ENCODE assay signal across 9 cellular contexts in the genomic region with DNA sequence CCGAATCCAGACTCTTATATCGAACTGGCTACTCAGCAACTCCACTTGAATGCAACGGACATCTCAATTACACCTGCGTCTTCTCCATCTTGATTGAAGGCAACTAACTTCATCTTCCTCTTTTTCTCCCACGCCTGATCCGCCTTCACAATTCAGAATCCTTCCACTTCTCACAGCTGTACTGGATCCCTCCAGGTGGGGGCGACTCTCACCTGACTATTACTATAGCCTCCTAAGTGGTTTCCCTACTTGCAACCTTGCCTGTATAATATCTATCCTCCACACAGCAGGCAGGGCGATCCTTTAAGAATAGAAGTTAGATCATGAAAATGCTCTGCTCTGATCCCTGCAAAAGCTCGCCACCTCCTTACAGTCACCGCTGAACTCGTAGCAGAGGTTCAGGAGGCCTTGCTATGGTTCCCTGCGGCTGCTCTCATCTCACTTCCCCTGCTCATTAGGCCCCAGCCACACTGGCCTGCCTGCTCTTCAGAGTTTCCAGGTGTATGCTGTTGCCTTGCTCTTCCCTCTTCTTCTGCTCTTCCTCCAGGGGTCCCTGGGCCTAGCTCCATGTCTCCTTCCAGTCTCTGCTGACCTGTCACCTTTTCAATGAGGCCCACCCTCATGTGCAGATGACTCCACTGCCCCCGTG. TPM values are rescaled to one million over a fixed set of nuclear protein-coding genes. Genes with fewer than 3 reads are reported as not detected.
DNase-seq lines count a peak whose midpoint lies in the region; ATAC-seq and TF ChIP-seq lines count a peak whose summit lies in the region.
"Had no signal": no experiment of that assay in that cellular context is flagged by ENCODE, and none has a peak within 500 bp of the region (broad histone marks: within the 10 kb centered on the region; RNA-seq: fewer than 3 reads in every experiment).

No MANE protein-coding gene starts in this region.

- WGBS in tibial nerve, 2 donors, result 86 to 89% methylated on average over 13 of the region's 13 CpGs

- H3K27me3 ChIP-seq in OCI-LY3 (ENCODE audit: low read depth, low read length) (no peaks in the 10 kb centered on the region), tibial nerve (no peaks in the 10 kb centered on the region)

- peak overlapping the region; percentile 78 for H2AFZ ChIP-seq in OCI-LY3 (ENCODE audit: low read depth, low read length)

- POLR2A ChIA-PET in RWPE1 (lab: Yijun Ruan, JAX; ENCODE audit: low non-redundant PET), result no interaction called here

- H3K4me1 ChIP-seq in OCI-LY3 (ENCODE audit: low read length), result peaks cover 26% of the 10 kb centered on the region
- peaks cover 0 to 4% (median 0%) of the 10 kb centered on the region in 4 donors for H3K4me1 ChIP-seq in tibial nerve

- H4K20me1 ChIP-seq in OCI-LY3 (ENCODE audit: insufficient read depth, low read length), result no peaks in the 10 kb centered on the region

- peak; percentile 34 to 43 for DNase-seq in AML-193 (lab: John Stamatoyannopoulos, UW)
- no peak for DNase-seq in epithelial cell of proximal tubule (ENCODE audit: low read depth)
- no peak for DNase-seq in RWPE1 (ENCODE audit: low spot score)
- DNase-seq in tibial nerve (ENCODE audit: low spot score in 2 of 2), result no peak
- DNase-seq: retina had no signal

- H3K9me3 ChIP-seq in OCI-LY3 (ENCODE audit: insufficient read depth, low read length) (no peaks in the 10 kb centered on the region), tibial nerve (no peaks in the 10 kb centered on the region)

- TF ChIP-seq EP300 in tibial nerve (IDR thresholded peaks at IDR 0.05), result no peak

- H3K79me2 ChIP-seq in OCI-LY3 (ENCODE audit: low read length), result no peaks in the 10 kb centered on the region

- peak overlapping the region; percentile 7 for H3K27ac ChIP-seq in OCI-LY3 (ENCODE audit: low read length)
- no peak overlapping the region for H3K27ac ChIP-seq in RWPE1
- H3K27ac ChIP-seq in tibial nerve, result no peak overlapping the region

- no peak for TF ChIP-seq POLR2A in tibial nerve (IDR thresholded peaks at IDR 0.05)

- TF ChIP-seq CTCF in GM12872 (IDR thresholded peaks at IDR 0.05; ENCODE audit: insufficient read depth, low read depth, low read length) (peak; percentile 37; the same call in 2 of the 3 replicates), OCI-LY3 (IDR thresholded peaks at IDR 0.05; ENCODE audit: low read depth, low read length) (peak; percentile 71), epithelial cell of proximal tubule (conservative IDR thresholded peaks at IDR 0.05; ENCODE audit: low read depth, low read length) (peak; percentile 30), RWPE1 (conservative IDR thresholded peaks at IDR 0.05; ENCODE audit: low read depth) (no peak), tibial nerve (IDR thresholded peaks at IDR 0.05) (no peak)

- ATAC-seq in GM19035 (IDR thresholded peaks at IDR 0.05; ENCODE audit: unreplicated experiment) (no peak), GM21367 (IDR thresholded peaks at IDR 0.05; ENCODE audit: unreplicated experiment) (no peak)

- H3K9ac ChIP-seq in OCI-LY3 (ENCODE audit: low read length), result peak overlapping the region; percentile 11; the same call in 1 of the 2 replicates

- H3K36me3 ChIP-seq in OCI-LY3 (replicated peaks; ENCODE audit: low read depth, low read length) (no peaks in the 10 kb centered on the region), tibial nerve (peaks cover 0 to 14% (median 0%) of the 10 kb centered on the region in 3 donors)

- 0 out of 2 replicates have a peak overlapping the region, but pooled peaks have one; percentile 18 for H3K4me3 ChIP-seq in OCI-LY3 (ENCODE audit: low read length)
- H3K4me3 ChIP-seq in epithelial cell of proximal tubule (ENCODE audit: low read depth, low read length), result no peak overlapping the region
- H3K4me3 ChIP-seq in tibial nerve, result no peak overlapping the region

- CTCF ChIA-PET in RWPE1 (lab: Yijun Ruan, JAX), result interaction anchor here (1.2 kb wide), 1 partner anchor 131 kb away, joined by 6 read pairs; no protein-coding TSS in a partner anchor

- H3K4me2 ChIP-seq in OCI-LY3 (ENCODE audit: low read length), result peak overlapping the region; percentile 61

RNA-seq across cellular contexts. Expression of gene RFXAP, which starts 31.9 kb away (rescaled TPM):
- 2.1 and 2.7 TPM in 2 replicates for total RNA-seq in epithelial cell of proximal tubule
- 10 to 100 TPM in 1 of 4 donors, 1 to 10 TPM in 3; 4.8 to 12.9 (median 5.9) TPM for total RNA-seq in tibial nerve

Comparison
In these comparisons a context has a peak if more than half of its experiments do, and no peak if none do; other contexts are left out.
1. DNase-seq: peak in AML-193 (2 of 2); none in epithelial cell of proximal tubule (single experiment), RWPE1 (single experiment) and tibial nerve (0 of 2).
2. CTCF ChIP-seq: peak in GM12872 (single experiment), OCI-LY3 (single experiment) and epithelial cell of proximal tubule (single experiment); none in RWPE1 (single experiment) and tibial nerve (0 of 5).